In the genomic region with DNA sequence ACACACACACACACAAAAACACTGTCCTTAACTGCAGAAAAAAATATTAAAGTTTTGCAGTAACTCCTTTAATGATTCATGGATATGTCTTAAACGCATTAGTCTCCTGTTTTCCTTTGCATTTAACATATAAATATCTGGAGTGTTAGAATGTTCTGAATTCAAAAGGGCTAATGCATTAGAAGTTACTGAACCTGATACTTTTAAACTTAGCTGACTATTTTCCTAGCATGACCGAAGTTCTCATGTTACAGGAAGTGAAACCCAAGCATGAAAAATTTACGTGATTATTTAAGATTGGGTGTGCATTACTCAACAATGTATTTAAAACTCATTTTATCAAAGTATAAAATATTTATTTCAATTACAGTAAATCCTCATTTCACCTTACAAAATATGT, we compare ENCODE assay signal across 25 cellular contexts.
DNase-seq lines count a peak whose midpoint lies in the region; ATAC-seq, FAIRE-seq and TF ChIP-seq lines count a peak whose summit lies in the region.
"Had no signal": no experiment of that assay in that cellular context is flagged by ENCODE, and none has a peak within 500 bp of the region (broad histone marks: within the 10 kb centered on the region; RNA-seq: fewer than 3 reads in every experiment).

No MANE protein-coding gene starts in this region.

- H3K4me3 Mint-ChIP-seq in stimulated activated effector memory CD8-positive, alpha-beta T cell treated with anti-CD3 and anti-CD28 coated beads, Interleukin-12 subunit alpha, Interleukin-12 subunit beta, amount 100 ng/mL, for 72 hours = no peak overlapping the region
- H3K4me3 Mint-ChIP-seq: activated CD4-positive, alpha-beta T cell treated with anti-CD3 and anti-CD28 coated beads, Interleukin-2, amount 10 ng/mL, durations not matched to agents 7 days and 5 days; brain; H9; memory B cell; stimulated activated memory B cell treated with anti-CD40 and anti-IgM and Interleukin-4, amounts not matched to agents 10 μg/mL and 1 μg/mL and 100 μg/mL, for 72 hours had no signal

- no peak for ATAC-seq in stimulated activated effector memory CD8-positive, alpha-beta T cell treated with anti-CD3 and anti-CD28 coated beads, Interleukin-12 subunit alpha, Interleukin-12 subunit beta, amount 100 ng/mL, for 72 hours
- ATAC-seq: K562; stimulated activated memory B cell treated with anti-CD40 and anti-IgM and Interleukin-4, amounts not matched to agents 10 μg/mL and 1 μg/mL and 100 μg/mL, for 72 hours had no signal

- H3K4me3 ChIP-seq in A673 (ENCODE audit: low read depth, low read length, poor library complexity, severe bottlenecking) = no peak overlapping the region
- no peak overlapping the region for H3K4me3 ChIP-seq in MG63
- H3K4me3 ChIP-seq: esophagus muscularis mucosa, K562, skin epidermis, thoracic aorta had no signal

- no TSS peak for BruUV-seq in A673 (replicated peaks; lab: Mats Ljungman, UMichigan)

- H3K27me3 ChIP-seq in A673 (replicated peaks; ENCODE audit: insufficient read depth, low read depth, low read length, poor library complexity) (no peaks in the 10 kb centered on the region), MG63 (no peaks in the 10 kb centered on the region)
- H3K27me3 ChIP-seq: esophagus muscularis mucosa had no signal

- TF ChIP-seq POLR2A in GM12891 (IDR thresholded peaks at IDR 0.05; ENCODE audit: low read depth, low read length) = no peak

- POLR2A ChIA-PET in A673 (lab: Charles Lee; ENCODE audit: low non-redundant PET) = no interaction called here

- CTCF ChIA-PET in A673 (lab: Charles Lee) = no interaction called here

- intact Hi-C loops in A673 (cut with micrococcal nuclease; ENCODE audit: unreplicated experiment) = loop anchor here (10.0 kb wide), 1 partner anchor 334 kb away; no protein-coding TSS in a partner anchor

- no peak for FAIRE-seq in GM12891 (lab: Jason Lieb, UNC)
- peak; percentile 65 for FAIRE-seq in endometrium (lab: Jason Lieb, UNC)
- FAIRE-seq: G401.6, K562, keratinocyte had no signal

- TF ChIP-seq CTCF in A673 (conservative IDR thresholded peaks at IDR 0.05; ENCODE audit: low read depth, low read length) = no peak

- H3K9me3 ChIP-seq in A673 (ENCODE audit: low read depth, low read length, poor library complexity, severe bottlenecking) (no peaks in the 10 kb centered on the region), MG63 (no peaks in the 10 kb centered on the region)
- H3K9me3 ChIP-seq: esophagus muscularis mucosa, thoracic aorta had no signal

- H3K4me1 ChIP-seq in A673 (ENCODE audit: insufficient read depth, low read length, poor library complexity, severe bottlenecking) = peaks cover 17% of the 10 kb centered on the region
- H3K4me1 ChIP-seq: esophagus muscularis mucosa had no signal

- H3K36me3 ChIP-seq in A673 (ENCODE audit: insufficient read depth, low read length, poor library complexity, severe bottlenecking) = no peaks in the 10 kb centered on the region
- H3K36me3 ChIP-seq in MG63 = no peaks in the 10 kb centered on the region
- H3K36me3 ChIP-seq: esophagus muscularis mucosa, thoracic aorta, WERI-Rb-1 had no signal

- DNase-seq in A673 (ENCODE audit: low spot score) = peak; percentile 59
- DNase-seq in GM12891 (ENCODE audit: insufficient read length, low spot score) = no peak
- peak; percentile 11 for DNase-seq in NCI-H2107 (lab: John Stamatoyannopoulos, UW)
- DNase-seq in MG63 = no peak
- no peak for DNase-seq in stimulated activated effector memory CD8-positive, alpha-beta T cell treated with anti-CD3 and anti-CD28 coated beads, Interleukin-12 subunit alpha, Interleukin-12 subunit beta, amount 100 ng/mL, for 72 hours (ENCODE audit: low spot score in 2 of 2)
- DNase-seq in SW480 (ENCODE audit: low spot score) = no peak
- DNase-seq in stimulated activated naive CD4-positive, alpha-beta T cell treated with Interleukin-2 at 50 U/mL for 16 hours (lab: John Stamatoyannopoulos, UW) = no peak
- DNase-seq: activated CD4-positive, alpha-beta T cell treated with anti-CD3 and anti-CD28 coated beads, Interleukin-2, amount 10 ng/mL, durations not matched to agents 7 days and 5 days; activated CD8-positive, alpha-beta memory T cell treated with anti-CD3 and anti-CD28 coated beads, Interleukin-2, amount 50 U/mL, for 4 hours; effector memory CD4-positive, alpha-beta T cell; H9; NCI-H1105 treated with DMSO at 0.1 percent for 48 hours; nucleus accumbens; stimulated activated CD4-positive, alpha-beta T cell treated with anti-CD3 and anti-CD28 coated beads, Interleukin-2, amount 100 ng/mL, for 24 hours; WERI-Rb-1 had no signal

- peak overlapping the region; percentile 41 for H3K27ac ChIP-seq in A673 (ENCODE audit: low read depth, low read length, poor library complexity, severe bottlenecking)
- H3K27ac ChIP-seq: esophagus muscularis mucosa, skin epidermis, thoracic aorta, WERI-Rb-1 had no signal

- H3K27ac Mint-ChIP-seq in stimulated activated effector memory CD8-positive, alpha-beta T cell treated with anti-CD3 and anti-CD28 coated beads, Interleukin-12 subunit alpha, Interleukin-12 subunit beta, amount 100 ng/mL, for 72 hours = no peak overlapping the region
- H3K27ac Mint-ChIP-seq: activated CD4-positive, alpha-beta T cell treated with anti-CD3 and anti-CD28 coated beads, Interleukin-2, amount 10 ng/mL, durations not matched to agents 7 days and 5 days; brain; H9; memory B cell; stimulated activated memory B cell treated with anti-CD40 and anti-IgM and Interleukin-4, amounts not matched to agents 10 μg/mL and 1 μg/mL and 100 μg/mL, for 72 hours had no signal

- peaks cover 2% of the 10 kb centered on the region for H3K9me3 Mint-ChIP-seq in stimulated activated effector memory CD8-positive, alpha-beta T cell treated with anti-CD3 and anti-CD28 coated beads, Interleukin-12 subunit alpha, Interleukin-12 subunit beta, amount 100 ng/mL, for 72 hours
- H3K9me3 Mint-ChIP-seq: activated CD4-positive, alpha-beta T cell treated with anti-CD3 and anti-CD28 coated beads, Interleukin-2, amount 10 ng/mL, durations not matched to agents 7 days and 5 days; brain had no signal

- no peaks in the 10 kb centered on the region for H3K4me1 Mint-ChIP-seq in stimulated activated effector memory CD8-positive, alpha-beta T cell treated with anti-CD3 and anti-CD28 coated beads, Interleukin-12 subunit alpha, Interleukin-12 subunit beta, amount 100 ng/mL, for 72 hours
- H3K4me1 Mint-ChIP-seq: activated CD4-positive, alpha-beta T cell treated with anti-CD3 and anti-CD28 coated beads, Interleukin-2, amount 10 ng/mL, durations not matched to agents 7 days and 5 days; brain; H9; memory B cell; stimulated activated memory B cell treated with anti-CD40 and anti-IgM and Interleukin-4, amounts not matched to agents 10 μg/mL and 1 μg/mL and 100 μg/mL, for 72 hours had no signal

- no peaks in the 10 kb centered on the region for H3K36me3 Mint-ChIP-seq in stimulated activated effector memory CD8-positive, alpha-beta T cell treated with anti-CD3 and anti-CD28 coated beads, Interleukin-12 subunit alpha, Interleukin-12 subunit beta, amount 100 ng/mL, for 72 hours
- H3K36me3 Mint-ChIP-seq: brain; memory B cell; stimulated activated memory B cell treated with anti-CD40 and anti-IgM and Interleukin-4, amounts not matched to agents 10 μg/mL and 1 μg/mL and 100 μg/mL, for 72 hours had no signal

TF ChIP-seq in GM12891, 5 proteins besides CTCF, POLR2A, EP300 and RAD21:
- TF ChIP-seq POLR2AphosphoS5 (IDR thresholded peaks at IDR 0.05; ENCODE audit: low read depth, low read length) (no peak), PAX5 (IDR thresholded peaks at IDR 0.05; ENCODE audit: insufficient read depth, low read length, severe bottlenecking) (no peak), TAF1 (IDR thresholded peaks at IDR 0.05; ENCODE audit: low read depth, low read length) (no peak), POU2F2 (IDR thresholded peaks at IDR 0.05; ENCODE audit: low read depth, low read length) (no peak), SPI1 (IDR thresholded peaks at IDR 0.05; ENCODE audit: low read depth, low read length) (peak; percentile 49; the same call in 1 of the 2 replicates)

Comparison
In these comparisons a context has a peak if more than half of its experiments do, and no peak if none do; other contexts are left out.
1. DNase-seq: peak in A673 (single experiment) and NCI-H2107 (single experiment); none in GM12891 (single experiment), MG63 (single experiment), stimulated activated effector memory CD8-positive, alpha-beta T cell treated with anti-CD3 and anti-CD28 coated beads, Interleukin-12 subunit alpha, Interleukin-12 subunit beta, amount 100 ng/mL, for 72 hours (0 of 2), SW480 (single experiment) and stimulated activated naive CD4-positive, alpha-beta T cell treated with Interleukin-2 at 50 U/mL for 16 hours (single experiment).